10 cellular contexts compared by ENCODE assay signal in the genomic region with DNA sequence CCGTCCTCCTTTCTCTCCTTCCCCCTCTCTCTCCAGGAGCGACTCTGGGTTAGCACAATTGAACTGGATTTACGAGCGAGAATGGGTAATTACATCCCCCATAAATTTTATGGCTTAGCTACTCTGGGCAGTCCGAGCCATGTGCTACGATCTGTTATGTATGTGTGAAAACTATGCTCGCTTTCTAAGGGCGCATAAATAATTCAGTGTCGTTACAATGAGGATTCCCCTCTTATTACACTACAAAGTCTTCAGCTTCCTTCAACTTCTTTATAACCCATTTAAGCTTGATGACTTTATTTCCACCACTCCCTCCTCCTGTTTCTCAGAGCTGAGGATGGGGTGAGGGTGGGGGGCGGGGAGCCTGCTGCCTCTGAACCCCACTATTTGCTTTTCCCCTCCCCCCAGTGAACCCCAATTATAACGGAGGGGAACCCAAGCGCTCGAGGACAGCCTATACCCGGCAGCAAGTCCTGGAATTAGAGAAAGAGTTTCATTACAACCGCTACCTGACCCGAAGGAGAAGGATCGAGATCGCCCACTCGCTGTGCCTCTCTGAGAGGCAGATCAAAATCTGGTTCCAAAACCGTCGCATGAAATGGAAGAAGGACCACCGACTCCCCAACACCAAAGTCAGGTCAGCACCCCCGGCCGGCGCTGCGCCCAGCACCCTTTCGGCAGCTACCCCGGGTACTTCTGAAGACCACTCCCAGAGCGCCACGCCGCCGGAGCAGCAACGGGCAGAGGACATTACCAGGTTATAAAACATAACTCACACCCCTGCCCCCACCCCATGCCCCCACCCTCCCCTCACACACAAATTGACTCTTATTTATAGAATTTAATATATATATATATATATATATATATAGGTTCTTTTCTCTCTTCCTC. TPM values are rescaled to one million over a fixed set of nuclear protein-coding genes. Genes with fewer than 3 reads are reported as not detected.
DNase-seq lines count a peak whose midpoint lies in the region; ATAC-seq and TF ChIP-seq lines count a peak whose summit lies in the region.
"Had no signal": no experiment of that assay in that cellular context is flagged by ENCODE, and none has a peak within 500 bp of the region (broad histone marks: within the 10 kb centered on the region; RNA-seq: fewer than 3 reads in every experiment).

No MANE protein-coding gene starts in this region.

- H3K4me1 Mint-ChIP-seq in activated T-cell treated with anti-CD3 and anti-CD28 coated beads, Interleukin-2, amount 50 U/mL, for 72 hours (ENCODE audit: low read depth) = peaks cover 40% of the 10 kb centered on the region
- peaks cover 37% of the 10 kb centered on the region for H3K4me1 Mint-ChIP-seq in activated CD8-positive, alpha-beta T cell treated with anti-CD3 and anti-CD28 coated beads, Interleukin-2, amount 10 ng/mL, durations not matched to agents 7 days and 5 days (ENCODE audit: low read depth)

- H3K27me3 ChIP-seq in lower lobe of right lung (ENCODE audit: low read depth) (peaks cover 81% of the 10 kb centered on the region), tibial artery (no peaks in the 10 kb centered on the region)

- POLR2A ChIA-PET in activated CD8-positive, alpha-beta T cell treated with anti-CD3 and anti-CD28 coated beads, Interleukin-2, amount 10 ng/mL, durations not matched to agents 7 days and 5 days (lab: Charles Lee) = no interaction called here

- H3K36me3 ChIP-seq in lower lobe of right lung (no peaks in the 10 kb centered on the region), tibial artery (no peaks in the 10 kb centered on the region)
- H3K36me3 ChIP-seq: cardiac muscle cell had no signal

- intact Hi-C loops in lower lobe of right lung (cut with DNase I) = no loop called here
- intact Hi-C loops in tibial artery (cut with DNase I; ENCODE audit: low total_unique reads) = no loop called here

- no peaks in the 10 kb centered on the region for H3K9me3 Mint-ChIP-seq in activated T-cell treated with anti-CD3 and anti-CD28 coated beads, Interleukin-2, amount 50 U/mL, for 72 hours
- no peaks in the 10 kb centered on the region for H3K9me3 Mint-ChIP-seq in activated CD8-positive, alpha-beta T cell treated with anti-CD3 and anti-CD28 coated beads, Interleukin-2, amount 10 ng/mL, durations not matched to agents 7 days and 5 days (ENCODE audit: insufficient read depth)

- H3K27ac Mint-ChIP-seq in activated T-cell treated with anti-CD3 and anti-CD28 coated beads, Interleukin-2, amount 50 U/mL, for 72 hours = no peak overlapping the region
- peak overlapping the region; percentile 15 for H3K27ac Mint-ChIP-seq in activated CD8-positive, alpha-beta T cell treated with anti-CD3 and anti-CD28 coated beads, Interleukin-2, amount 10 ng/mL, durations not matched to agents 7 days and 5 days

- no peak for ATAC-seq in activated T-cell treated with anti-CD3 and anti-CD28 coated beads, Interleukin-2, amount 50 U/mL, for 72 hours (replicated peaks in 1 of 2)
- ATAC-seq in activated CD8-positive, alpha-beta T cell treated with anti-CD3 and anti-CD28 coated beads, Interleukin-2, amount 10 ng/mL, durations not matched to agents 7 days and 5 days = no peak
- ATAC-seq in lower lobe of right lung = no peak
- no peak for ATAC-seq in GM19023 (IDR thresholded peaks at IDR 0.05; ENCODE audit: unreplicated experiment)
- no peak for ATAC-seq in HG03378 (IDR thresholded peaks at IDR 0.05; ENCODE audit: unreplicated experiment)

- H3K4me3 Mint-ChIP-seq in activated T-cell treated with anti-CD3 and anti-CD28 coated beads, Interleukin-2, amount 50 U/mL, for 72 hours = peak overlapping the region; percentile 73 to 74
- peak overlapping the region; percentile 74 for H3K4me3 Mint-ChIP-seq in activated CD8-positive, alpha-beta T cell treated with anti-CD3 and anti-CD28 coated beads, Interleukin-2, amount 10 ng/mL, durations not matched to agents 7 days and 5 days

- peaks cover 92% of the 10 kb centered on the region for H3K27me3 Mint-ChIP-seq in activated T-cell treated with anti-CD3 and anti-CD28 coated beads, Interleukin-2, amount 50 U/mL, for 72 hours (ENCODE audit: low read depth)
- H3K27me3 Mint-ChIP-seq in activated CD8-positive, alpha-beta T cell treated with anti-CD3 and anti-CD28 coated beads, Interleukin-2, amount 10 ng/mL, durations not matched to agents 7 days and 5 days (ENCODE audit: low read depth) = peaks cover 80% of the 10 kb centered on the region

- DNase-seq in activated T-cell treated with anti-CD3 and anti-CD28 coated beads, Interleukin-2, amount 50 U/mL, for 72 hours = no peak
- no peak for DNase-seq in activated T-cell treated with anti-CD3 and anti-CD28 coated beads, Interleukin-2, amount 50 U/mL, for 48 hours
- no peak for DNase-seq in activated CD8-positive, alpha-beta T cell treated with anti-CD3 and anti-CD28 coated beads, Interleukin-2, amount 10 ng/mL, durations not matched to agents 7 days and 5 days
- DNase-seq in lower lobe of right lung = no peak
- DNase-seq in tibial artery = no peak
- no peak for DNase-seq in occipital lobe (lab: John Stamatoyannopoulos, UW)
- DNase-seq: T-helper 9 cell had no signal

- CTCF ChIA-PET in activated CD8-positive, alpha-beta T cell treated with anti-CD3 and anti-CD28 coated beads, Interleukin-2, amount 10 ng/mL, durations not matched to agents 7 days and 5 days (lab: Charles Lee) = interaction anchor here (0.6 to 3.3 kb wide), 7 partner anchors 22 to 161 kb away, joined by 3 to 27 read pairs (median 4); a partner anchor contains a TSS

- no peak for TF ChIP-seq CTCF in lower lobe of right lung (IDR thresholded peaks at IDR 0.05)
- no peak for TF ChIP-seq CTCF in tibial artery (IDR thresholded peaks at IDR 0.05)

- H3K9me3 ChIP-seq in lower lobe of right lung (no peaks in the 10 kb centered on the region), tibial artery (no peaks in the 10 kb centered on the region)

- H3K27ac ChIP-seq in lower lobe of right lung = no peak overlapping the region
- H3K27ac ChIP-seq in tibial artery = peak overlapping the region in 1 of 2 donors; percentile 69
- H3K27ac ChIP-seq: cardiac muscle cell had no signal

- peaks cover 0 to 2% of the 10 kb centered on the region in 2 donors for H3K36me3 Mint-ChIP-seq in activated T-cell treated with anti-CD3 and anti-CD28 coated beads, Interleukin-2, amount 50 U/mL, for 72 hours (ENCODE audit: insufficient read depth in 2 of 2)
- no peaks in the 10 kb centered on the region for H3K36me3 Mint-ChIP-seq in activated CD8-positive, alpha-beta T cell treated with anti-CD3 and anti-CD28 coated beads, Interleukin-2, amount 10 ng/mL, durations not matched to agents 7 days and 5 days (ENCODE audit: low read depth)

- peak overlapping the region; percentile 56 for H3K4me3 ChIP-seq in lower lobe of right lung
- peak overlapping the region; percentile 40 to 54 for H3K4me3 ChIP-seq in tibial artery

- H3K4me1 ChIP-seq in lower lobe of right lung (no peaks in the 10 kb centered on the region), tibial artery (peaks cover 0 to 29% (median 23%) of the 10 kb centered on the region in 4 donors)

RNA-seq across cellular contexts. Expression of a gene that starts 1.1 kb away (rescaled TPM):
- 1 to 10 TPM in 1 of 2 donors, under 1 TPM in 1; 1.00 to 1.1 TPM for total RNA-seq in activated T-cell treated with anti-CD3 and anti-CD28 coated beads, Interleukin-2, amount 50 U/mL, for 72 hours
- 1 to 10 TPM; 1.1 to 1.3 TPM for total RNA-seq in activated CD8-positive, alpha-beta T cell treated with anti-CD3 and anti-CD28 coated beads, Interleukin-2, amount 10 ng/mL, durations not matched to agents 7 days and 5 days
- total RNA-seq in lower lobe of right lung = 0.47 TPM
- not detected for total RNA-seq in occipital lobe
- total RNA-seq: cardiac muscle cell had no signal

RNA-seq across cellular contexts. Expression of a gene that starts 21.8 kb away (rescaled TPM):
- total RNA-seq in activated T-cell treated with anti-CD3 and anti-CD28 coated beads, Interleukin-2, amount 50 U/mL, for 72 hours = not detected
- not detected for total RNA-seq in activated CD8-positive, alpha-beta T cell treated with anti-CD3 and anti-CD28 coated beads, Interleukin-2, amount 10 ng/mL, durations not matched to agents 7 days and 5 days
- total RNA-seq in lower lobe of right lung (not detected), occipital lobe (not detected)
- total RNA-seq: cardiac muscle cell had no signal

RNA-seq across cellular contexts. Expression of a gene that starts 26.4 kb away (rescaled TPM):
- not detected for total RNA-seq in activated T-cell treated with anti-CD3 and anti-CD28 coated beads, Interleukin-2, amount 50 U/mL, for 72 hours
- total RNA-seq in activated CD8-positive, alpha-beta T cell treated with anti-CD3 and anti-CD28 coated beads, Interleukin-2, amount 10 ng/mL, durations not matched to agents 7 days and 5 days = not detected
- total RNA-seq in lower lobe of right lung (0.50 TPM), occipital lobe (not detected)
- total RNA-seq: cardiac muscle cell had no signal

RNA-seq across cellular contexts. Expression of a gene that starts 45.9 kb away (rescaled TPM):
- total RNA-seq in activated T-cell treated with anti-CD3 and anti-CD28 coated beads, Interleukin-2, amount 50 U/mL, for 72 hours = not detected
- total RNA-seq in activated CD8-positive, alpha-beta T cell treated with anti-CD3 and anti-CD28 coated beads, Interleukin-2, amount 10 ng/mL, durations not matched to agents 7 days and 5 days = not detected
- total RNA-seq in lower lobe of right lung = not detected
- total RNA-seq in occipital lobe = not detected

RNA-seq across cellular contexts. Expression of a gene that starts 54.7 kb away (rescaled TPM):
- not detected for total RNA-seq in activated T-cell treated with anti-CD3 and anti-CD28 coated beads, Interleukin-2, amount 50 U/mL, for 72 hours
- not detected for total RNA-seq in activated CD8-positive, alpha-beta T cell treated with anti-CD3 and anti-CD28 coated beads, Interleukin-2, amount 10 ng/mL, durations not matched to agents 7 days and 5 days
- not detected for total RNA-seq in lower lobe of right lung
- not detected for total RNA-seq in occipital lobe
- total RNA-seq: cardiac muscle cell had no signal
